ENCODE assay signal across 22 cellular contexts in the genomic region with DNA sequence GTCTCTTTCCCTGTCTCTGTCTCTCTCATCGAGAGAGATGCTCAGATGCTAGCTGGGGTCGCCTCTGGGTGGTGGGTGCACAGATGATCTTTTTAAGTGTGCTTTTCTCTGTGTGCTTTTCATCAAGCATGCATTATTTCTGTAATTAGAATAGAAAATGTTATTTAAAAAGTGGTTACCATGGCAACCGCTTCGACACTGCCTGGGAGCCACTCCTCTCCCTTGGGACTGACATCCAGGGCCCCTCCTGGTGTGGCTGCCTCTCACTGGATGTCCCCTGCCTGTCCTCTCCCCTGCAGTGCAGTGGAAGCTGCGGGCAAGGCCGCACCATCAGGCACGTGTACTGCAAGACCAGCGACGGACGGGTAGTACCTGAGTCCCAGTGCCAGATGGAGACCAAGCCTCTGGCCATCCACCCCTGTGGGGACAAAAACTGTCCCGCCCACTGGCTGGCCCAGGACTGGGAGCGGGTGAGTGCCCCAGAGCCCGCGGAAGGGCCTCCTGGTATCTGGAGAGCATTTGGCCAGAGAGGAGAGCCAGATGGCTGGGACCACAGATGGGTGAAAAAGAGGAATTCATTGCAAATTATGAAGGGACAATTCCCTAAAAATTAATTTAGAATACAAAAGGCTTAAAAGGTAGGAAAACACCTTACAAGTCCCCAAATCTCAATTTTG.
A peak's percentile ranks its signal among the peaks of the same experiment; 100 is the strongest.
DNase-seq lines count a peak whose midpoint lies in the region; ATAC-seq and TF ChIP-seq lines count a peak whose summit lies in the region.
"Had no signal": no experiment of that assay in that cellular context is flagged by ENCODE, and none has a peak within 500 bp of the region (broad histone marks: within the 10 kb centered on the region; RNA-seq: fewer than 3 reads in every experiment).

No MANE protein-coding gene starts in this region.

- no peak overlapping the region for H3K4me3 Mint-ChIP-seq in nephron
- H3K4me3 Mint-ChIP-seq: B cell; CD4-positive, CD25-positive, alpha-beta regulatory T cell had no signal

- H3K36me3 Mint-ChIP-seq in nephron (ENCODE audit: low read depth) = no peaks in the 10 kb centered on the region
- H3K36me3 Mint-ChIP-seq: CD4-positive, CD25-positive, alpha-beta regulatory T cell; IgD-negative memory B cell had no signal

- H3K4me1 ChIP-seq in HEK293 (ENCODE audit: control insufficient read depth, insufficient read depth, low read length) = no peaks in the 10 kb centered on the region

- H3K27ac ChIP-seq in HEK293 (ENCODE audit: extremely low read depth, low read depth, low read length) (no peak overlapping the region), WERI-Rb-1 (peak overlapping the region; percentile 88)

- H3K27me3 ChIP-seq in WERI-Rb-1 (ENCODE audit: insufficient read depth, low read depth, severe bottlenecking) = no peaks in the 10 kb centered on the region

- DNase-seq in Ammon's horn (ENCODE audit: low spot score) (peak; percentile 47), WERI-Rb-1 (no peak), COR-L47 (lab: John Stamatoyannopoulos, UW) (no peak)
- DNase-seq in activated effector memory CD4-positive, alpha-beta T cell treated with Interleukin-2 at 50 U/mL for 16 hours = no peak
- DNase-seq: CD4-positive, CD25-positive, alpha-beta regulatory T cell; DMS153; GOT3; HCEC 1CT; Karpas-422; MV-4-11; NCI-H1694 treated with DMSO at 0.1 percent for 48 hours; NCI-H2081 treated with DMSO at 0.1 percent for 48 hours; NCI-H748 treated with DMSO at 0.1 percent for 48 hours; NK-92 treated with Interleukin-12 subunit alpha and Interleukin-12 subunit beta, amount 100 ng/mL, for 24 hours; SIG-M5; T-helper 1 cell had no signal

- ATAC-seq in GM21423 (IDR thresholded peaks at IDR 0.05; ENCODE audit: unreplicated experiment) = no peak
- ATAC-seq: Panc1 had no signal

- H3K36me3 ChIP-seq in HEK293 (ENCODE audit: control insufficient read depth in 2 of 2, insufficient read depth in 1 of 2, low read length in 2 of 2) (no peaks in the 10 kb centered on the region), WERI-Rb-1 (no peaks in the 10 kb centered on the region)

- H3K27ac Mint-ChIP-seq in nephron = peak overlapping the region in 2 of 3 experiments; percentile 4 to 68
- H3K27ac Mint-ChIP-seq: B cell; CD4-positive, CD25-positive, alpha-beta regulatory T cell; IgD-negative memory B cell had no signal

- no peaks in the 10 kb centered on the region for H3K9me3 Mint-ChIP-seq in nephron
- H3K9me3 Mint-ChIP-seq: CD4-positive, CD25-positive, alpha-beta regulatory T cell; IgD-negative memory B cell had no signal

- peaks cover 22% of the 10 kb centered on the region for H3K4me1 Mint-ChIP-seq in nephron
- H3K4me1 Mint-ChIP-seq: B cell; CD4-positive, CD25-positive, alpha-beta regulatory T cell had no signal

- H3K4me3 ChIP-seq in HEK293 (ENCODE audit: low read depth, low read length) (no peak overlapping the region), WERI-Rb-1 (ENCODE audit: low read depth, low read length) (no peak overlapping the region)

- peaks cover 16% of the 10 kb centered on the region for H3K27me3 Mint-ChIP-seq in nephron (ENCODE audit: low read depth)
- H3K27me3 Mint-ChIP-seq: CD4-positive, CD25-positive, alpha-beta regulatory T cell had no signal

- TF ChIP-seq CTCF in HEK293 (tag by site-specific recombination; IDR thresholded peaks at IDR 0.05) (no peak), WERI-Rb-1 (IDR thresholded peaks at IDR 0.05; ENCODE audit: low read depth, low read length) (no peak), nephron (IDR thresholded peaks at IDR 0.05; ENCODE audit: unreplicated experiment in 3 of 3) (no peak)

- CTCF ChIA-PET in HEK293 (lab: Yijun Ruan, JAX) = no interaction called here

- POLR2A ChIA-PET in HEK293 (lab: Yijun Ruan, JAX) = no interaction called here

- H3K9me3 ChIP-seq in HEK293 (ENCODE audit: control insufficient read depth, insufficient read depth, low read depth, low read length) (no peaks in the 10 kb centered on the region), WERI-Rb-1 (ENCODE audit: severe bottlenecking) (no peaks in the 10 kb centered on the region)

TF ChIP-seq in HEK293, 187 proteins besides CTCF, POLR2A, EP300 and RAD21:
- TF ChIP-seq ZNF202 (tag by site-specific recombination; IDR thresholded peaks at IDR 0.05; ENCODE audit: borderline replicate concordance) (no peak), GLIS1 (tag by site-specific recombination; IDR thresholded peaks at IDR 0.05) (peak; percentile 26; the same call in 1 of the 2 replicates), ZNF140 (tag by site-specific recombination; IDR thresholded peaks at IDR 0.05) (no peak)
